In genomic region chr21:46635324-46636180, GRCh38 we compare ENCODE assay signal across 8 cellular contexts. TPM values are rescaled to one million over a fixed set of nuclear protein-coding genes. Genes with fewer than 3 reads are reported as not detected.
DNase-seq lines count a peak whose midpoint lies in the region; TF ChIP-seq lines count a peak whose summit lies in the region.

TSS of gene PRMT2 (plus strand) at chr21:46635674. CDS start at chr21:46636952, 1,278 bp downstream.

- peaks cover 32% of the 10 kb centered on the region for H3K4me1 ChIP-seq in neuron (ENCODE audit: insufficient read depth, low read length)

- DNase-seq in GM04503 (ENCODE audit: low read depth): peak; percentile 65
- DNase-seq in HFF-Myc (ENCODE audit: extremely low read depth, low read depth): peak; percentile 88
- peak; percentile 97 for DNase-seq in NAMALWA (ENCODE audit: low spot score)
- DNase-seq in SK-MEL-5 (ENCODE audit: low read depth, low spot score): peak; percentile 95
- peak; percentile 97 for DNase-seq in activated naive CD4-positive, alpha-beta T cell treated with Interleukin-2 at 50 U/mL for 16 hours
- DNase-seq in foreskin melanocyte: peak; percentile 93
- peak; percentile 91 for DNase-seq in stromal cell of bone marrow (ENCODE audit: low read depth)

- H2AFZ ChIP-seq in neuron (ENCODE audit: low read depth, low read length): peak within 1 kb of the TSS; percentile 42

- H3K4me3 ChIP-seq in HFF-Myc (replicated peaks; ENCODE audit: low read depth, low read length): peak within 1 kb of the TSS; percentile 77
- H3K4me3 ChIP-seq in neuron (ENCODE audit: low read length): peak within 1 kb of the TSS; percentile 72

- TF ChIP-seq CTCF in HFF-Myc (IDR thresholded peaks at IDR 0.05; ENCODE audit: low read depth, low read length, missing control alignments): no peak

- no peaks in the 10 kb centered on the region for H3K27me3 ChIP-seq in neuron (ENCODE audit: insufficient read depth, low read length)

- in situ Hi-C loops in SK-MEL-5 (cut with HindIII; ENCODE audit: low pct_unique_long_range_greater_than_20kb, low sequenced_read_pairs): no loop called here

- no peaks in the 10 kb centered on the region for H3K9me3 ChIP-seq in neuron (ENCODE audit: low read length)

- peaks cover 16% of the 10 kb centered on the region for H3K36me3 ChIP-seq in neuron (ENCODE audit: insufficient read depth, low read length)

RNA-seq across cellular contexts. Expression of gene PRMT2, which starts in this region (rescaled TPM):
- 98.4 and 119 TPM in 2 replicates for total RNA-seq in SK-MEL-5 (2014; rRNA removed; shearing (Covaris generic))
- polyA plus RNA-seq in SK-MEL-5 (2015; cell fraction: cytosol; rRNA removed): 114 and 130 TPM in 2 replicates
- polyA plus RNA-seq in SK-MEL-5 (2015; cell fraction: nucleus; rRNA removed): 97.1 and 105 TPM in 2 replicates

Comparison
In these comparisons a context has a peak if more than half of its experiments do, and no peak if none do; other contexts are left out.
1. Peak in every context shown above with its lines: DNase-seq and H3K4me3 ChIP-seq.